Comparison of ENCODE assay signal across 21 cellular contexts in genomic region chr17:58641937-58642336, GRCh38. TPM values are rescaled to one million over a fixed set of nuclear protein-coding genes. Genes with fewer than 3 reads are reported as not detected.
DNase-seq lines count a peak whose midpoint lies in the region; ATAC-seq and TF ChIP-seq lines count a peak whose summit lies in the region.
"Had no signal": no experiment of that assay in that cellular context is flagged by ENCODE, and none has a peak within 500 bp of the region (broad histone marks: within the 10 kb centered on the region; RNA-seq: fewer than 3 reads in every experiment).

No MANE protein-coding gene starts in this region.

- H3K4me3 ChIP-seq in WERI-Rb-1 (ENCODE audit: low read depth, low read length), result no peak overlapping the region
- H3K4me3 ChIP-seq: Peyer's patch had no signal

- no peaks in the 10 kb centered on the region for H3K9me3 ChIP-seq in WERI-Rb-1 (ENCODE audit: severe bottlenecking)
- H3K9me3 ChIP-seq: Caco-2, Peyer's patch had no signal

- H3K36me3 ChIP-seq in WERI-Rb-1, result no peaks in the 10 kb centered on the region; the same call in 1 of the 2 replicates
- H3K36me3 ChIP-seq: Peyer's patch had no signal

- peak overlapping the region; percentile 63 for H3K27ac ChIP-seq in WERI-Rb-1
- H3K27ac ChIP-seq: HL-60, Peyer's patch had no signal

- ATAC-seq in GM19328 (IDR thresholded peaks at IDR 0.05; ENCODE audit: unreplicated experiment), result no peak
- no peak for ATAC-seq in HG03095 (IDR thresholded peaks at IDR 0.05; ENCODE audit: unreplicated experiment)

- no peaks in the 10 kb centered on the region for H3K27me3 ChIP-seq in WERI-Rb-1 (ENCODE audit: insufficient read depth, low read depth, severe bottlenecking)
- H3K27me3 ChIP-seq: Peyer's patch had no signal

- peak; percentile 58 for DNase-seq in D341Med (ENCODE audit: low spot score)
- peak; percentile 40 for DNase-seq in HT1080 (ENCODE audit: low read depth)
- no peak for DNase-seq in WERI-Rb-1
- DNase-seq in kidney tubule cell (ENCODE audit: low spot score), result peak; percentile 37
- no peak for DNase-seq in head of caudate nucleus
- DNase-seq in hippocampal formation (lab: John Stamatoyannopoulos, UW), result no peak
- DNase-seq: Caco-2, DMS53, GDM1, HFFc6, KBM-7, NCI-H1092, NCI-H1694, NCI-H748 treated with DMSO at 0.1 percent for 48 hours, Peyer's patch, SHP77 treated with DMSO at 0.1 percent for 48 hours had no signal

- intact Hi-C loops in head of caudate nucleus (cut with DNase I), result no loop called here

- no peak for TF ChIP-seq CTCF in WERI-Rb-1 (IDR thresholded peaks at IDR 0.05; ENCODE audit: low read depth, low read length)

RNA-seq across cellular contexts. Expression of gene TEX14, which starts 49.9 kb away (rescaled TPM):
- total RNA-seq in HT1080 (2014; rRNA removed; shearing (Covaris generic)), result 2.5 and 2.7 TPM in 2 replicates
- 3.3 and 4.5 TPM in 2 replicates for polyA plus RNA-seq in HT1080 (2015; cell fraction: cytosol; rRNA removed)
- polyA plus RNA-seq in HT1080 (2015; cell fraction: nucleus; rRNA removed), result 10.8 and 10.9 TPM in 2 replicates
- total RNA-seq: MCF 10A had no signal
- polyA plus RNA-seq: CD14-positive monocyte had no signal

RNA-seq across cellular contexts. Expression of gene RAD51C, which starts 50.5 kb away (rescaled TPM):
- total RNA-seq in HT1080 (2014; rRNA removed; shearing (Covaris generic)), result 59.6 and 78.1 TPM in 2 replicates
- 57.4 and 69.0 TPM in 2 replicates for polyA plus RNA-seq in HT1080 (2015; cell fraction: cytosol; rRNA removed)
- polyA plus RNA-seq in HT1080 (2015; cell fraction: nucleus; rRNA removed), result 36.8 and 50.5 TPM in 2 replicates

Comparison
In these comparisons a context has a peak if more than half of its experiments do, and no peak if none do; other contexts are left out.
1. DNase-seq: peak in D341Med (single experiment), HT1080 (single experiment) and kidney tubule cell (single experiment); none in WERI-Rb-1 (single experiment), head of caudate nucleus (0 of 42) and hippocampal formation (0 of 2).